In the genomic region with DNA sequence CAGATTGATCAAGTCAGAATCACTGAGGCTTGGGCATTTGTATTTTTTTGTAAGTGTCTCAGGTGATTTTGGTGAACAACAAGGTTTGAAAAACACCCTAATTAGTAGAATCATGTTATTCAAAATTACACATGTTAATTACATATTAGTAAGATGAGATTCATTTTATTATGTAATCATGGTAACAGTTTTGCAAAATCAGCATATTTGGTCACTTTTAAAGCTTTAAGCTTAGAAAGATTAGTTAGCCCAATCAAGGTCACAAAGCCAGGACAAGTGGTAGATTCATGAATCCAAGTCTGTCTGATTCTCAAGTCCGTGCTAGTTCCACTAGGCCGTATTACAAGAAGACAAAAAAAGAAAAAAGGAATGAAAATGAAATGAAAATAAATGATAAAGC, we compare ENCODE assay signal across 3 cellular contexts.
A peak's percentile ranks its signal among the peaks of the same experiment; 100 is the strongest.
TF ChIP-seq lines count a peak whose summit lies in the region.

No MANE protein-coding gene starts in this region.

TF ChIP-seq in A549, 52 proteins besides CTCF, POLR2A, EP300 and RAD21:
- TF ChIP-seq MAFK (IDR thresholded peaks at IDR 0.05; ENCODE audit: partially characterized antibody) (peak; percentile 97), KDM1A (IDR thresholded peaks at IDR 0.05; ENCODE audit: low read depth) (no peak)

TF ChIP-seq in IMR-90, 13 proteins besides CTCF, POLR2A, EP300 and RAD21:
- TF ChIP-seq BHLHE40 (IDR thresholded peaks at IDR 0.05; ENCODE audit: low read depth, low read length) (no peak), CHD1 (IDR thresholded peaks at IDR 0.05; ENCODE audit: low read depth, low read length) (no peak), MXI1 (IDR thresholded peaks at IDR 0.05; ENCODE audit: borderline replicate concordance, low read depth, low read length) (no peak), MAFK (IDR thresholded peaks at IDR 0.05; ENCODE audit: low read depth, low read length) (peak; percentile 96)
TF ChIP-seq in IMR-90: peak in this region for 1.

TF ChIP-seq in H1, 55 proteins besides CTCF, POLR2A, EP300 and RAD21:
- no peak for TF ChIP-seq FOSL1 (IDR thresholded peaks at IDR 0.05; ENCODE audit: insufficient read depth, low read depth, low read length)
- peak; percentile 76; the same call in 1 of the 2 replicates for TF ChIP-seq MAFK (IDR thresholded peaks at IDR 0.05; ENCODE audit: low read depth, low read length)
